ENCODE assay signal across 8 cellular contexts in genomic region chr1:149812893-149813801, GRCh38. TPM values are rescaled to one million over a fixed set of nuclear protein-coding genes. Genes with fewer than 3 reads are reported as not detected.
DNase-seq lines count a peak whose midpoint lies in the region; ATAC-seq, FAIRE-seq and TF ChIP-seq lines count a peak whose summit lies in the region.
"Not testable (repeated sequence)": the region's sequence is repeated elsewhere in the genome, so short reads cannot be mapped to it uniquely, and the experiment has no call there.

No MANE protein-coding gene starts in this region.

- FAIRE-seq in TTC549 (lab: Jason Lieb, UNC) = peak; percentile 55
- FAIRE-seq in GM12878 (lab: Jason Lieb, UNC) = not testable (repeated sequence)

- POLR2A ChIA-PET in GM12878 (lab: Charles Lee) = not testable (repeated sequence)

- not testable (repeated sequence) for TF ChIP-seq RAD21 in GM12878 (IDR thresholded peaks at IDR 0.05; ENCODE audit: insufficient read depth, low read depth, low read length)

- H3K4me1 ChIP-seq in GM12878 (ENCODE audit: control insufficient read depth, insufficient read depth, low read length); upper lobe of right lung: not testable (repeated sequence)

- H4K20me1 ChIP-seq in GM12878 (ENCODE audit: control insufficient read depth, insufficient read depth) = not testable (repeated sequence)

- H3K4me3 ChIP-seq in GM12878 (peak overlapping the region; percentile 50; the same call in 1 of the 2 replicates), upper lobe of right lung (peak overlapping the region; percentile 62)

- H3K9me3 ChIP-seq in GM12878 (replicated peaks; ENCODE audit: control insufficient read depth, insufficient read depth, low read length); upper lobe of right lung: not testable (repeated sequence)

- not testable (repeated sequence) for H3K4me2 ChIP-seq in GM12878 (ENCODE audit: control insufficient read depth, insufficient read depth)

- H3K27ac ChIP-seq in GM12878 (ENCODE audit: control insufficient read depth, insufficient read depth) (peak overlapping the region; percentile 77), upper lobe of right lung (peak overlapping the region; percentile 88)

- 44% methylated on average over 28 of the region's 62 CpGs for WGBS in GM12878 (ENCODE audit: insufficient coverage, insufficient replicate concordance, low lambda C conversion rate, missing lambda C conversion rate)

- not testable (repeated sequence) for H2AFZ ChIP-seq in GM12878 (ENCODE audit: control insufficient read depth, low read depth, low read length)

- DNase-seq in NCI-H2227 treated with DMSO at 0.1 percent for 48 hours (lab: John Stamatoyannopoulos, UW) (peak; percentile 81), GM12878 (ENCODE audit: low read depth, low spot score) (peak; percentile 64), hippocampal formation (lab: John Stamatoyannopoulos, UW) (peak; percentile 32 to 80), posterior cingulate gyrus (peak in 7 of 10 donors; percentile 19 to 80 (median 37)), upper lobe of right lung (peak; percentile 73)

- not testable (repeated sequence) for H3K36me3 ChIP-seq in GM12878 (ENCODE audit: control insufficient read depth in 2 of 2, insufficient read depth in 2 of 2, low read length in 1 of 2); upper lobe of right lung

- TF ChIP-seq EP300 in GM12878 (IDR thresholded peaks at IDR 0.05; ENCODE audit: borderline replicate concordance in 1 of 2, control insufficient read depth in 1 of 2, low read depth in 2 of 2, low read length in 2 of 2) = not testable (repeated sequence)

- ATAC-seq in GM18498 (IDR thresholded peaks at IDR 0.05; ENCODE audit: unreplicated experiment) = peak; percentile 39
- peak; percentile 14 for ATAC-seq in HG03139 (IDR thresholded peaks at IDR 0.05; ENCODE audit: unreplicated experiment)
- ATAC-seq in GM12878 = peak; percentile 71
- ATAC-seq in upper lobe of right lung = peak; percentile 73

- intact Hi-C loops in GM12878 (cut with micrococcal nuclease; ENCODE audit: unreplicated experiment); posterior cingulate gyrus (cut with DNase I); upper lobe of right lung (cut with DNase I): not testable (repeated sequence)

- peak; percentile 81 for TF ChIP-seq POLR2A in GM12878 (IDR thresholded peaks at IDR 0.05; ENCODE audit: low read depth, low read length)

- not testable (repeated sequence) for H3K27me3 ChIP-seq in GM12878 (replicated peaks in 1 of 2; ENCODE audit: control insufficient read depth in 2 of 2, insufficient read depth in 2 of 2, low read length in 1 of 2); upper lobe of right lung

- SMC1A ChIA-PET in GM12878 (lab: Charles Lee; ENCODE audit: uncharacterized antibody, unreplicated experiment) = not testable (repeated sequence)

- TSS peak; percentile 99 for BruUV-seq in GM12878 (replicated peaks; lab: Mats Ljungman, UMichigan)

- in situ Hi-C loops in GM12878 (cut with MboI) = not testable (repeated sequence)

- RAD21 ChIA-PET in GM12878 (lab: Charles Lee; ENCODE audit: unreplicated experiment) = not testable (repeated sequence)

- TF ChIP-seq CTCF in GM12878 (IDR thresholded peaks at IDR 0.05 in 2 of 3, conservative IDR thresholded peaks at IDR 0.05 in 1 of 3; ENCODE audit: control insufficient read depth in 2 of 3, extremely low read depth in 1 of 3, insufficient read depth in 1 of 3, low read depth in 3 of 3, low read length in 3 of 3); upper lobe of right lung (IDR thresholded peaks at IDR 0.05): not testable (repeated sequence)

- not testable (repeated sequence) for H3K79me2 ChIP-seq in GM12878 (ENCODE audit: control insufficient read depth, insufficient read depth, low read length)

- peak overlapping the region; percentile 69 for H3K9ac ChIP-seq in GM12878 (ENCODE audit: control insufficient read depth, insufficient read depth, low read length)

- CTCF ChIA-PET in GM12878 (lab: Yijun Ruan, JAX) = not testable (repeated sequence)

TF ChIP-seq in GM12878, 131 proteins besides CTCF, POLR2A, EP300 and RAD21 (continues in another document):
- peak; percentile 88 for TF ChIP-seq POLR2AphosphoS5 (IDR thresholded peaks at IDR 0.05; ENCODE audit: low read length)
- TF ChIP-seq SMAD5 (IDR thresholded peaks at IDR 0.05; ENCODE audit: low read depth) = peak; percentile 92
- TF ChIP-seq PML (IDR thresholded peaks at IDR 0.05; ENCODE audit: low read length) = peak; percentile 58; the same call in 1 of the 2 replicates
- TF ChIP-seq POLR2AphosphoS2 (IDR thresholded peaks at IDR 0.05; ENCODE audit: low read depth, low read length) = peak; percentile 72; the same call in 1 of the 2 replicates
- peak; percentile 71 for TF ChIP-seq ZBED1 (IDR thresholded peaks at IDR 0.05; ENCODE audit: borderline replicate concordance)
- TF ChIP-seq SMAD1 (IDR thresholded peaks at IDR 0.05; ENCODE audit: low read depth, partially characterized antibody) = peak; percentile 73
- 0 out of 2 replicates have a peak, but pooled peaks have one; percentile 32 for TF ChIP-seq NBN (IDR thresholded peaks at IDR 0.05)
- TF ChIP-seq, protein P1, sequence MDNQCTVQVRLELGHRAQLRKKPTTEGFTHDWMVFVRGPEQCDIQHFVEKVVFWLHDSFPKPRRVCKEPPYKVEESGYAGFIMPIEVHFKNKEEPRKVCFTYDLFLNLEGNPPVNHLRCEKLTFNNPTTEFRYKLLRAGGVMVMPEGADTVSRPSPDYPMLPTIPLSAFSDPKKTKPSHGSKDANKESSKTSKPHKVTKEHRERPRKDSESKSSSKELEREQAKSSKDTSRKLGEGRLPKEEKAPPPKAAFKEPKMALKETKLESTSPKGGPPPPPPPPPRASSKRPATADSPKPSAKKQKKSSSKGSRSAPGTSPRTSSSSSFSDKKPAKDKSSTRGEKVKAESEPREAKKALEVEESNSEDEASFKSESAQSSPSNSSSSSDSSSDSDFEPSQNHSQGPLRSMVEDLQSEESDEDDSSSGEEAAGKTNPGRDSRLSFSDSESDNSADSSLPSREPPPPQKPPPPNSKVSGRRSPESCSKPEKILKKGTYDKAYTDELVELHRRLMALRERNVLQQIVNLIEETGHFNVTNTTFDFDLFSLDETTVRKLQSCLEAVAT (IDR thresholded peaks at IDR 0.05) = peak; percentile 74; the same call in 1 of the 2 replicates
- TF ChIP-seq NFIC (IDR thresholded peaks at IDR 0.05; ENCODE audit: low read depth, low read length) = peak; percentile 19; the same call in 1 of the 2 replicates
- TF ChIP-seq, protein P2, sequence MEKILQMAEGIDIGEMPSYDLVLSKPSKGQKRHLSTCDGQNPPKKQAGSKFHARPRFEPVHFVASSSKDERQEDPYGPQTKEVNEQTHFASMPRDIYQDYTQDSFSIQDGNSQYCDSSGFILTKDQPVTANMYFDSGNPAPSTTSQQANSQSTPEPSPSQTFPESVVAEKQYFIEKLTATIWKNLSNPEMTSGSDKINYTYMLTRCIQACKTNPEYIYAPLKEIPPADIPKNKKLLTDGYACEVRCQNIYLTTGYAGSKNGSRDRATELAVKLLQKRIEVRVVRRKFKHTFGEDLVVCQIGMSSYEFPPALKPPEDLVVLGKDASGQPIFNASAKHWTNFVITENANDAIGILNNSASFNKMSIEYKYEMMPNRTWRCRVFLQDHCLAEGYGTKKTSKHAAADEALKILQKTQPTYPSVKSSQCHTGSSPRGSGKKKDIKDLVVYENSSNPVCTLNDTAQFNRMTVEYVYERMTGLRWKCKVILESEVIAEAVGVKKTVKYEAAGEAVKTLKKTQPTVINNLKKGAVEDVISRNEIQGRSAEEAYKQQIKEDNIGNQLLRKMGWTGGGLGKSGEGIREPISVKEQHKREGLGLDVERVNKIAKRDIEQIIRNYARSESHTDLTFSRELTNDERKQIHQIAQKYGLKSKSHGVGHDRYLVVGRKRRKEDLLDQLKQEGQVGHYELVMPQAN (conservative IDR thresholded peaks at IDR 0.05) = 0 out of 2 replicates have a peak, but pooled peaks have one; percentile 33
- 0 out of 2 replicates have a peak, but pooled peaks have one; percentile 2 for TF ChIP-seq RUNX3 (IDR thresholded peaks at IDR 0.05; ENCODE audit: low read length)
- 0 out of 2 replicates have a peak, but pooled peaks have one; percentile 30 for TF ChIP-seq DPF2 (IDR thresholded peaks at IDR 0.05)
- TF ChIP-seq TCF3 (IDR thresholded peaks at IDR 0.05; ENCODE audit: borderline replicate concordance, insufficient read depth, low read depth, low read length) = peak; percentile 75
- TF ChIP-seq RELB (IDR thresholded peaks at IDR 0.05; ENCODE audit: low read depth) = 0 out of 2 replicates have a peak, but pooled peaks have one; percentile 14

RNA-seq across cellular contexts. Expression of gene FCGR1A, which starts 30.7 kb away (rescaled TPM):
- not detected in 2 replicates for total RNA-seq in GM12878 (2013; cell fraction: nucleolus; rRNA removed)
- total RNA-seq in GM12878 (2014; rRNA removed) = not detected in 2 replicates
- total RNA-seq in GM12878 (2014; rRNA removed; fragmentation: Illumina TruSeq; extraction: Trizol) = not detected in 2 replicates
- total RNA-seq in GM12878 (2021) = not detected in 2 replicates
- polyA plus RNA-seq in GM12878 (2011; ENCODE audit: low read depth) = not detected
- not detected in 2 replicates for polyA plus RNA-seq in GM12878 (2011; rRNA removed)
- not detected in 2 replicates for polyA plus RNA-seq in GM12878 (2011; cell fraction: cytosol; rRNA removed)
- not detected in 2 replicates for polyA plus RNA-seq in GM12878 (2011; cell fraction: nucleus; rRNA removed)
- not detected in 2 replicates for polyA plus RNA-seq in GM12878 (2012)
- polyA plus RNA-seq in GM12878 (2014; fragmentation: Illumina TruSeq; extraction: Trizol) = not detected in 2 replicates
- not detected for polyA plus RNA-seq in GM12878 (2014; fragmentation: Nextera tagmentation; extraction: Ambion mirVana)
- polyA plus RNA-seq in GM12878 (2014; rRNA removed) = not detected in 2 replicates
- polyA plus RNA-seq in GM12878 (2016; fragmentation: Nextera tagmentation; extraction: Ambion mirVana) = not detected
- not detected in 2 replicates for polyA minus RNA-seq in GM12878 (2011; rRNA and poly(A)+ RNA removed)
- polyA minus RNA-seq in GM12878 (2011; cell fraction: cytosol; rRNA and poly(A)+ RNA removed) = not detected in 2 replicates
- not detected in 2 replicates for polyA minus RNA-seq in GM12878 (2011; cell fraction: nucleus; rRNA and poly(A)+ RNA removed)
- 40.9 TPM for total RNA-seq in upper lobe of right lung

Comparison
In these comparisons a context has a peak if more than half of its experiments do, and no peak if none do; other contexts are left out.
1. Peak in every context shown above with its lines: DNase-seq, ATAC-seq, H3K4me3 ChIP-seq and H3K27ac ChIP-seq.
2. ATAC-seq: peak in every context shown above with its lines; median percentile 73 in upper lobe of right lung; 71 in GM12878; 39 in GM18498; 14 in HG03139.
3. RNA of gene FCGR1A, which starts 30.7 kb away (total RNA-seq): 40.9 TPM in upper lobe of right lung (single experiment); not detected in GM12878; every median in the first group is over 10 times any median in the second.